Comparison of ENCODE assay signal across 8 cellular contexts in the genomic region with DNA sequence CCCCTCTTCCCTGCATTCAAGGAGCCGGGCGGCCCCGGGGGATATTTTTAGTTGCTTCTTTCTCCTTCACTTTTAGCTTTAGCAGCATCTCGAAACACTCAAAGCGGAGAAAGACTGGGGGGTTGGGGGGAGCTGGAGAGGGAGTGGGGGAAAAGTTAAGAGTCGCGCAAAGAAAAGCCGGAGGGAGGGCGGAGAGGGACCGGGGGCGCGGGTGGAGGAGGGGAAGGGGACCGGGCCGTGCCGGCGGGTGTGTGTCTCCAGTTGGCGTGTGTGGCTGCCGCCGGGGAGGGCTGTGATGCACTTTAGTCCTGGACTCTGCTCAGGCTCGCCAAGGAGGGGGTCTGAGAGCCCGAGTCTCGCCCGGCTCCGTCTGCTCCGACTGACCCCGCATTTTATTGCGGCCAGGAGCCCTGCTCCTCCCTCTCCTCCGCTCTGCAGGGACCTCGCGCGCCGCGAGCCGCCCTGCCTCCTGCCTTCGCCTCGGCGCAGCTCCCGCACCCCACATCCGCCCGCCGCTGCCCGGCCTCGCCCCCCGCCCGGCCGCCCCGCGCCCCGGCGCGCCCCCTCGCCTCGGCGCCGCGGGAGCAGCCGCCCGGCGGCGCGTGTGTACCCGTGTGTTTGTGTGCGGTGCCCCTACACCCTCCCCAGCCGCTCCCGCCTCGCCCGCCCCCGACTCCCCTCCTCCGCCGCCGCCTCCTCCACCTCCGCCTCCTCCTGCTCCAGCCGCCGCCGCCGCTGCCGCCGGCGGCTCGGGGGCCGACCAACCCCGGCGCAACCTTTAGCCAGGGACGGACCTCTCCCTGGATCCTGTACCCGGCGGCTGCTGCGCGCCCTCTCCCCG. TPM values are rescaled to one million over a fixed set of nuclear protein-coding genes. Genes with fewer than 3 reads are reported as not detected.
DNase-seq lines count a peak whose midpoint lies in the region; ATAC-seq, FAIRE-seq and TF ChIP-seq lines count a peak whose summit lies in the region.

No MANE protein-coding gene starts in this region.

- H3K4me2 ChIP-seq in keratinocyte (ENCODE audit: control insufficient read depth, extremely low read depth, insufficient read depth, low read depth, low read length) = peak overlapping the region; percentile 61

- peaks cover 23% of the 10 kb centered on the region for H3K4me1 ChIP-seq in keratinocyte (ENCODE audit: control insufficient read depth, extremely low read depth, insufficient read depth, low read length)

- no peak for FAIRE-seq in keratinocyte (lab: Jason Lieb, UNC)

- no peaks in the 10 kb centered on the region for H4K20me1 ChIP-seq in keratinocyte (ENCODE audit: control insufficient read depth, extremely low read depth, insufficient read depth, low read length)

- no peaks in the 10 kb centered on the region for H3K27me3 Mint-ChIP-seq in central memory CD8-positive, alpha-beta T cell

- TF ChIP-seq CTCF in BJ (IDR thresholded peaks at IDR 0.05; ENCODE audit: insufficient read depth, low read depth, low read length) = no peak
- TF ChIP-seq CTCF in keratinocyte (optimal IDR thresholded peaks at IDR 0.05 in 1 of 3, IDR thresholded peaks at IDR 0.05 in 1 of 3, conservative IDR thresholded peaks at IDR 0.05 in 1 of 3; ENCODE audit: extremely low read depth in 1 of 3, insufficient read depth in 2 of 3, low read length in 3 of 3) = no peak

- peak overlapping the region; percentile 47 for H2AFZ ChIP-seq in keratinocyte (ENCODE audit: control insufficient read depth, low read length)

- H3K9me3 Mint-ChIP-seq in central memory CD8-positive, alpha-beta T cell = no peaks in the 10 kb centered on the region

- no peaks in the 10 kb centered on the region for H3K9me1 ChIP-seq in keratinocyte (ENCODE audit: control insufficient read depth, extremely low read depth, insufficient read depth, low read length)

- H3K9ac ChIP-seq in keratinocyte (ENCODE audit: control insufficient read depth, extremely low read depth, insufficient read depth, low read length) = peak overlapping the region; percentile 95

- no peaks in the 10 kb centered on the region for H3K36me3 ChIP-seq in BJ (ENCODE audit: control insufficient read depth, insufficient read depth, low read length)
- no peaks in the 10 kb centered on the region for H3K36me3 ChIP-seq in keratinocyte (ENCODE audit: control insufficient read depth in 2 of 2, extremely low read depth in 1 of 2, insufficient read depth in 2 of 2, low read length in 2 of 2)

- DNase-seq in BJ (ENCODE audit: low read depth) (no peak), LoVo (ENCODE audit: low spot score) (peak; percentile 37), keratinocyte (ENCODE audit: low read depth, low spot score) (no peak), OCI-M2 (lab: John Stamatoyannopoulos, UW; ENCODE audit: unreplicated experiment) (no peak)
- DNase-seq in activated CD4-positive, CD25-positive, alpha-beta regulatory T cell (lab: John Stamatoyannopoulos, UW) = peak; percentile 16 to 42 (median 26)
- DNase-seq in central memory CD8-positive, alpha-beta T cell (ENCODE audit: low spot score in 2 of 2) = peak; percentile 18 to 22
- peak; percentile 49 for DNase-seq in stimulated activated CD4-positive, alpha-beta T cell treated with anti-CD3 and anti-CD28 coated beads, Interleukin-12 subunit alpha, Interleukin-12 subunit beta, amount 100 ng/mL, for 4 hours

- H3K4me3 Mint-ChIP-seq in central memory CD8-positive, alpha-beta T cell = peak overlapping the region; percentile 93

- dilution Hi-C loops in keratinocyte (cut with MboI; ENCODE audit: extremely low pct_ligation_motif_present, low sequenced_read_pairs) = no loop called here

- H3K4me1 Mint-ChIP-seq in central memory CD8-positive, alpha-beta T cell = peaks cover 47% of the 10 kb centered on the region

- H3K4me3 ChIP-seq in BJ (ENCODE audit: low read depth, low read length) (peak overlapping the region; percentile 75), keratinocyte (ENCODE audit: control insufficient read depth in 2 of 3, extremely low read depth in 1 of 3, insufficient read depth in 2 of 3, low read depth in 1 of 3, low read length in 3 of 3) (peak overlapping the region; percentile 89 to 95 (median 94))

- H3K9me3 ChIP-seq in keratinocyte (ENCODE audit: control insufficient read depth, low read depth, low read length) = no peaks in the 10 kb centered on the region

- peak overlapping the region; percentile 90 for H3K27ac ChIP-seq in keratinocyte (ENCODE audit: control insufficient read depth, insufficient read depth, low read length)

- CTCF ChIA-PET in BJ (lab: Yijun Ruan, JAX) = interaction anchor here (0.7 to 1.4 kb wide), 2 partner anchors 54 to 80 kb away, joined by 3 read pairs; no protein-coding TSS in a partner anchor

- H3K36me3 Mint-ChIP-seq in central memory CD8-positive, alpha-beta T cell (ENCODE audit: insufficient read depth) = peaks cover 24% of the 10 kb centered on the region

- peak overlapping the region; percentile 95 for H3K27ac Mint-ChIP-seq in central memory CD8-positive, alpha-beta T cell (ENCODE audit: low read depth)

- H3K27me3 ChIP-seq in BJ (ENCODE audit: control insufficient read depth, insufficient read depth, low read length) = no peaks in the 10 kb centered on the region
- H3K27me3 ChIP-seq in keratinocyte (ENCODE audit: control insufficient read depth, extremely low read depth, insufficient read depth, low read length) = no peaks in the 10 kb centered on the region

- peaks cover 24% of the 10 kb centered on the region for H3K79me2 ChIP-seq in keratinocyte (ENCODE audit: control insufficient read depth, insufficient read depth, low read length)

- ATAC-seq in GM19372 (IDR thresholded peaks at IDR 0.05; ENCODE audit: low read depth, unreplicated experiment) = peak; percentile 24
- peak; percentile 12 for ATAC-seq in central memory CD8-positive, alpha-beta T cell (replicated peaks; ENCODE audit: extremely low read depth, poor library complexity, severe bottlenecking)

- POLR2A ChIA-PET in BJ (lab: Charles Lee) = no interaction called here

RNA-seq across cellular contexts. Expression of gene ZNF827, which starts 1.4 kb away (rescaled TPM):
- polyA plus RNA-seq in BJ (2011; rRNA removed) (10.5 and 15.1 TPM in 2 replicates), keratinocyte (4.7 to 9.8 TPM (median 5.2 TPM) in 3 replicates)
- polyA minus RNA-seq in BJ (2011; rRNA and poly(A)+ RNA removed) = 26.6 and 30.5 TPM in 2 replicates
- polyA plus RNA-seq in keratinocyte (2011; ENCODE audit: low read depth) = 1.3 TPM
- polyA plus RNA-seq in keratinocyte (2011; cell fraction: cytosol; rRNA removed) = 4.2 and 9.1 TPM in 2 replicates
- 26.0 and 34.8 TPM in 2 replicates for polyA plus RNA-seq in keratinocyte (2011; cell fraction: nucleus; rRNA removed)
- 2.9 and 8.4 TPM in 2 replicates for polyA plus RNA-seq in keratinocyte (2012; ENCODE audit: low replicate concordance)
- 15.7 to 39.9 TPM (median 16.4 TPM) in 3 replicates for polyA minus RNA-seq in keratinocyte
- 10.4 TPM for polyA minus RNA-seq in keratinocyte (2011; cell fraction: cytosol; rRNA and poly(A)+ RNA removed)
- 29.2 and 32.5 TPM in 2 replicates for polyA minus RNA-seq in keratinocyte (2011; cell fraction: nucleus; rRNA and poly(A)+ RNA removed)

Comparison
In these comparisons a context has a peak if more than half of its experiments do, and no peak if none do; other contexts are left out.
1. DNase-seq: peak in LoVo (single experiment), activated CD4-positive, CD25-positive, alpha-beta regulatory T cell (4 of 4), central memory CD8-positive, alpha-beta T cell (2 of 2) and stimulated activated CD4-positive, alpha-beta T cell treated with anti-CD3 and anti-CD28 coated beads, Interleukin-12 subunit alpha, Interleukin-12 subunit beta, amount 100 ng/mL, for 4 hours (single experiment); none in BJ (single experiment), keratinocyte (single experiment) and OCI-M2 (single experiment).